ENCODE assay signal across 1 cellular context in genomic region chr4:1779588-1780382, GRCh38.
TF ChIP-seq lines count a peak whose summit lies in the region.

No MANE protein-coding gene starts in this region.

TF ChIP-seq in WTC11, 78 proteins besides CTCF, POLR2A, EP300 and RAD21 (continued from another document):
- TF ChIP-seq, protein P1, sequence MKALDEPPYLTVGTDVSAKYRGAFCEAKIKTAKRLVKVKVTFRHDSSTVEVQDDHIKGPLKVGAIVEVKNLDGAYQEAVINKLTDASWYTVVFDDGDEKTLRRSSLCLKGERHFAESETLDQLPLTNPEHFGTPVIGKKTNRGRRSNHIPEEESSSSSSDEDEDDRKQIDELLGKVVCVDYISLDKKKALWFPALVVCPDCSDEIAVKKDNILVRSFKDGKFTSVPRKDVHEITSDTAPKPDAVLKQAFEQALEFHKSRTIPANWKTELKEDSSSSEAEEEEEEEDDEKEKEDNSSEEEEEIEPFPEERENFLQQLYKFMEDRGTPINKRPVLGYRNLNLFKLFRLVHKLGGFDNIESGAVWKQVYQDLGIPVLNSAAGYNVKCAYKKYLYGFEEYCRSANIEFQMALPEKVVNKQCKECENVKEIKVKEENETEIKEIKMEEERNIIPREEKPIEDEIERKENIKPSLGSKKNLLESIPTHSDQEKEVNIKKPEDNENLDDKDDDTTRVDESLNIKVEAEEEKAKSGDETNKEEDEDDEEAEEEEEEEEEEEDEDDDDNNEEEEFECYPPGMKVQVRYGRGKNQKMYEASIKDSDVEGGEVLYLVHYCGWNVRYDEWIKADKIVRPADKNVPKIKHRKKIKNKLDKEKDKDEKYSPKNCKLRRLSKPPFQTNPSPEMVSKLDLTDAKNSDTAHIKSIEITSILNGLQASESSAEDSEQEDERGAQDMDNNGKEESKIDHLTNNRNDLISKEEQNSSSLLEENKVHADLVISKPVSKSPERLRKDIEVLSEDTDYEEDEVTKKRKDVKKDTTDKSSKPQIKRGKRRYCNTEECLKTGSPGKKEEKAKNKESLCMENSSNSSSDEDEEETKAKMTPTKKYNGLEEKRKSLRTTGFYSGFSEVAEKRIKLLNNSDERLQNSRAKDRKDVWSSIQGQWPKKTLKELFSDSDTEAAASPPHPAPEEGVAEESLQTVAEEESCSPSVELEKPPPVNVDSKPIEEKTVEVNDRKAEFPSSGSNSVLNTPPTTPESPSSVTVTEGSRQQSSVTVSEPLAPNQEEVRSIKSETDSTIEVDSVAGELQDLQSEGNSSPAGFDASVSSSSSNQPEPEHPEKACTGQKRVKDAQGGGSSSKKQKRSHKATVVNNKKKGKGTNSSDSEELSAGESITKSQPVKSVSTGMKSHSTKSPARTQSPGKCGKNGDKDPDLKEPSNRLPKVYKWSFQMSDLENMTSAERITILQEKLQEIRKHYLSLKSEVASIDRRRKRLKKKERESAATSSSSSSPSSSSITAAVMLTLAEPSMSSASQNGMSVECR (CRISPR knock-in tag; IDR thresholded peaks at IDR 0.05; ENCODE audit: borderline replicate concordance) = no peak
- TF ChIP-seq, protein P2, sequence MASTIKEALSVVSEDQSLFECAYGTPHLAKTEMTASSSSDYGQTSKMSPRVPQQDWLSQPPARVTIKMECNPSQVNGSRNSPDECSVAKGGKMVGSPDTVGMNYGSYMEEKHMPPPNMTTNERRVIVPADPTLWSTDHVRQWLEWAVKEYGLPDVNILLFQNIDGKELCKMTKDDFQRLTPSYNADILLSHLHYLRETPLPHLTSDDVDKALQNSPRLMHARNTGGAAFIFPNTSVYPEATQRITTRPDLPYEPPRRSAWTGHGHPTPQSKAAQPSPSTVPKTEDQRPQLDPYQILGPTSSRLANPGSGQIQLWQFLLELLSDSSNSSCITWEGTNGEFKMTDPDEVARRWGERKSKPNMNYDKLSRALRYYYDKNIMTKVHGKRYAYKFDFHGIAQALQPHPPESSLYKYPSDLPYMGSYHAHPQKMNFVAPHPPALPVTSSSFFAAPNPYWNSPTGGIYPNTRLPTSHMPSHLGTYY (CRISPR knock-in tag; IDR thresholded peaks at IDR 0.05) = no peak
- no peak for TF ChIP-seq ZNF317 (CRISPR knock-in tag; IDR thresholded peaks at IDR 0.05; ENCODE audit: borderline replicate concordance, low read depth)
- TF ChIP-seq NFATC4 (CRISPR knock-in tag; IDR thresholded peaks at IDR 0.05) = no peak
- TF ChIP-seq, protein P3, sequence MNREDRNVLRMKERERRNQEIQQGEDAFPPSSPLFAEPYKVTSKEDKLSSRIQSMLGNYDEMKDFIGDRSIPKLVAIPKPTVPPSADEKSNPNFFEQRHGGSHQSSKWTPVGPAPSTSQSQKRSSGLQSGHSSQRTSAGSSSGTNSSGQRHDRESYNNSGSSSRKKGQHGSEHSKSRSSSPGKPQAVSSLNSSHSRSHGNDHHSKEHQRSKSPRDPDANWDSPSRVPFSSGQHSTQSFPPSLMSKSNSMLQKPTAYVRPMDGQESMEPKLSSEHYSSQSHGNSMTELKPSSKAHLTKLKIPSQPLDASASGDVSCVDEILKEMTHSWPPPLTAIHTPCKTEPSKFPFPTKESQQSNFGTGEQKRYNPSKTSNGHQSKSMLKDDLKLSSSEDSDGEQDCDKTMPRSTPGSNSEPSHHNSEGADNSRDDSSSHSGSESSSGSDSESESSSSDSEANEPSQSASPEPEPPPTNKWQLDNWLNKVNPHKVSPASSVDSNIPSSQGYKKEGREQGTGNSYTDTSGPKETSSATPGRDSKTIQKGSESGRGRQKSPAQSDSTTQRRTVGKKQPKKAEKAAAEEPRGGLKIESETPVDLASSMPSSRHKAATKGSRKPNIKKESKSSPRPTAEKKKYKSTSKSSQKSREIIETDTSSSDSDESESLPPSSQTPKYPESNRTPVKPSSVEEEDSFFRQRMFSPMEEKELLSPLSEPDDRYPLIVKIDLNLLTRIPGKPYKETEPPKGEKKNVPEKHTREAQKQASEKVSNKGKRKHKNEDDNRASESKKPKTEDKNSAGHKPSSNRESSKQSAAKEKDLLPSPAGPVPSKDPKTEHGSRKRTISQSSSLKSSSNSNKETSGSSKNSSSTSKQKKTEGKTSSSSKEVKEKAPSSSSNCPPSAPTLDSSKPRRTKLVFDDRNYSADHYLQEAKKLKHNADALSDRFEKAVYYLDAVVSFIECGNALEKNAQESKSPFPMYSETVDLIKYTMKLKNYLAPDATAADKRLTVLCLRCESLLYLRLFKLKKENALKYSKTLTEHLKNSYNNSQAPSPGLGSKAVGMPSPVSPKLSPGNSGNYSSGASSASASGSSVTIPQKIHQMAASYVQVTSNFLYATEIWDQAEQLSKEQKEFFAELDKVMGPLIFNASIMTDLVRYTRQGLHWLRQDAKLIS (CRISPR knock-in tag; IDR thresholded peaks at IDR 0.05; ENCODE audit: borderline replicate concordance) = no peak
- no peak for TF ChIP-seq ATF6 (CRISPR knock-in tag; IDR thresholded peaks at IDR 0.05)
- TF ChIP-seq ZNF396 (CRISPR knock-in tag; IDR thresholded peaks at IDR 0.05; ENCODE audit: borderline replicate concordance) = no peak
- no peak for TF ChIP-seq ZNF416 (CRISPR knock-in tag; IDR thresholded peaks at IDR 0.05)
- TF ChIP-seq ELF4 (CRISPR knock-in tag; IDR thresholded peaks at IDR 0.05; ENCODE audit: low read depth) = no peak
- TF ChIP-seq FOXJ3 (CRISPR knock-in tag; IDR thresholded peaks at IDR 0.05; ENCODE audit: borderline replicate concordance) = no peak
- no peak for TF ChIP-seq ZNF512 (CRISPR knock-in tag; IDR thresholded peaks at IDR 0.05; ENCODE audit: borderline replicate concordance)
- no peak for TF ChIP-seq FOXP1 (CRISPR knock-in tag; IDR thresholded peaks at IDR 0.05; ENCODE audit: borderline replicate concordance)
- TF ChIP-seq CREM (CRISPR knock-in tag; IDR thresholded peaks at IDR 0.05) = no peak
- TF ChIP-seq SOX15 (CRISPR knock-in tag; IDR thresholded peaks at IDR 0.05) = no peak
- TF ChIP-seq STAT6 (CRISPR knock-in tag; conservative IDR thresholded peaks at IDR 0.05; ENCODE audit: low read depth) = no peak
TF ChIP-seq in WTC11: peak in this region for 0.
